In the genomic region with DNA sequence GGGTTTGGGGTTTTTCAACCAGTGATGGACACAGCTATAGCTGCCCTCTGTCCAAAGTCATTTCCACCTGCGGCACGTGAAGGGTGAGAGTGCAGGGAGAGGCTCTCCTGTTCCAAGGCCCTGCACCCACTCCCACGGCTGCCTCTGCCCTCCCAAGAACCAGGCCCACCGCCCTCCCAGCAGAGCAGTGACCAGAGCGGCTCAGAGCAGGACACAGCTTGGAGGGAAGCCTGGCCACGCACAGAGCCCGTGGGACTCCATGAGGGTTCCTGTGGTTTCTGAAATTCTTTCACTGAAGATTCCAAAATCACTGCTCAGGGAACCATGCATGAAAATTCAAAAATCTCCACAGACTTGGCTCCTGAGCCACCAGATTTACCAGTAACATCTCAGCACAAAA, we compare ENCODE assay signal across 16 cellular contexts.
"Had no signal": no experiment of that assay in that cellular context is flagged by ENCODE, and none has a peak within 500 bp of the region (broad histone marks: within the 10 kb centered on the region; RNA-seq: fewer than 3 reads in every experiment).

No MANE protein-coding gene starts in this region.

- H3K36me3 ChIP-seq: esophagus squamous epithelium, gastroesophageal sphincter, left ventricle myocardium inferior had no signal

- H3K4me3 ChIP-seq: esophagus squamous epithelium, gastroesophageal sphincter, left ventricle myocardium inferior, lung, smooth muscle cell had no signal

- H3K4me2 ChIP-seq: smooth muscle cell had no signal

- H3K27ac Mint-ChIP-seq: effector memory CD8-positive, alpha-beta T cell; natural killer cell treated with Interleukin-12 subunit alpha and Interleukin-12 subunit beta and Interleukin-15 and Interleukin-18, amount 100 ng/mL, for 72 hours had no signal

- H3K4me1 ChIP-seq: esophagus squamous epithelium, gastroesophageal sphincter, left ventricle myocardium inferior had no signal

- ATAC-seq: effector memory CD8-positive, alpha-beta T cell; gastroesophageal sphincter; left cardiac atrium; right cardiac atrium had no signal

- H3K36me3 Mint-ChIP-seq: natural killer cell treated with Interleukin-12 subunit alpha and Interleukin-12 subunit beta and Interleukin-15 and Interleukin-18, amount 100 ng/mL, for 72 hours had no signal

- H3K4me3 Mint-ChIP-seq: effector memory CD8-positive, alpha-beta T cell; natural killer cell treated with Interleukin-12 subunit alpha and Interleukin-12 subunit beta and Interleukin-15 and Interleukin-18, amount 100 ng/mL, for 72 hours had no signal

- H3K27ac ChIP-seq: esophagus squamous epithelium, gastroesophageal sphincter, left ventricle myocardium inferior had no signal

- H3K9me3 Mint-ChIP-seq: natural killer cell treated with Interleukin-12 subunit alpha and Interleukin-12 subunit beta and Interleukin-15 and Interleukin-18, amount 100 ng/mL, for 72 hours had no signal

- DNase-seq: effector memory CD8-positive, alpha-beta T cell; esophagus squamous epithelium; foreskin fibroblast; glutamatergic neuron; left cardiac atrium; left ventricle myocardium inferior; mesenchymal stem cell; midbrain; right cardiac atrium; stimulated activated CD4-positive, alpha-beta T cell treated with anti-CD3 and anti-CD28 coated beads, Interleukin-2, amount 100 ng/mL, for 48 hours; stimulated activated naive CD4-positive, alpha-beta T cell treated with Interleukin-2 at 50 U/mL for 16 hours; trophoblast cell had no signal

- H3K9me3 ChIP-seq: esophagus squamous epithelium, gastroesophageal sphincter, left ventricle myocardium inferior had no signal
